In the genomic region with DNA sequence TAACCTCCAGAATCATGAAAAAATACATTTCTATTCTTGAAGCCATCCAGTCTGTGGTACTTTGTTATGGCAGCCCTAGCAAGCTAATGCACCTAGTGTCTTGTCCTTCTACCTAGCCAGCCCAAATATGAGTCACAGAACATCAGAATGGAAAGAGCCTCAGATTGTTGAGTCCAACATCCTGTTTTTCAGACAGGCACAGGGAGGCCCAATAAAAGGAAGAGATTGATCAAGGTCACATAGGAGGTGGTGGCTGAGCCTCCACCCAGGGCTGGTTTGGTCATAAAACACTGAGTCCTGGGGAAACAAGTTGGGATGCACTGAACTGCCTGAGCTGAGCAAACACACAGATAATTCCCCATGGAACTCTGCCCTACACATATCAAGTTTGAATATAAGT, we compare ENCODE assay signal across 21 cellular contexts.
"Had no signal": no experiment of that assay in that cellular context is flagged by ENCODE, and none has a peak within 500 bp of the region (broad histone marks: within the 10 kb centered on the region; RNA-seq: fewer than 3 reads in every experiment).

No MANE protein-coding gene starts in this region.

- H3K27me3 Mint-ChIP-seq: activated CD4-positive, alpha-beta memory T cell treated with anti-CD3 and anti-CD28 coated beads, Interleukin-2, amount 10 ng/mL, durations not matched to agents 7 days and 5 days; memory B cell had no signal

- ATAC-seq: body of pancreas; left lobe of liver; naive thymus-derived CD4-positive, alpha-beta T cell; psoas muscle; right cardiac atrium; WTC11 had no signal

- H3K9me3 ChIP-seq: body of pancreas, esophagus muscularis mucosa, psoas muscle, tibial nerve, uterus had no signal

- H3K4me1 ChIP-seq: body of pancreas, tibial nerve, uterus had no signal

- H3K27ac ChIP-seq: body of pancreas, esophagus muscularis mucosa, ovary, psoas muscle, skin epidermis, tibial nerve, uterus had no signal

- H3K4me3 Mint-ChIP-seq: activated CD4-positive, alpha-beta memory T cell treated with anti-CD3 and anti-CD28 coated beads, Interleukin-2, amount 10 ng/mL, durations not matched to agents 7 days and 5 days; activated naive CD4-positive, alpha-beta T cell treated with anti-CD3 and anti-CD28 coated beads for 36 hours; activated T-cell treated with anti-CD3 and anti-CD28 coated beads, Interleukin-2, amount 50 U/mL, for 24 hours; memory B cell; naive thymus-derived CD4-positive, alpha-beta T cell; stimulated activated naive CD8-positive, alpha-beta T cell treated with anti-CD3 and anti-CD28 coated beads, Interleukin-15, Interleukin-2, amounts not matched to agents 100 ng/mL and 50 ng/mL, for 24 hours; T-helper 2 cell treated with Interferon-gamma antibody and Interleukin-4, amounts not matched to agents 5 μg/mL and 100 μg/mL, for 36 hours; WTC11 had no signal

- H3K4me1 Mint-ChIP-seq: activated CD4-positive, alpha-beta memory T cell treated with anti-CD3 and anti-CD28 coated beads, Interleukin-2, amount 10 ng/mL, durations not matched to agents 7 days and 5 days; memory B cell had no signal

- H3K4me3 ChIP-seq: body of pancreas, esophagus muscularis mucosa, ovary, psoas muscle, skin epidermis, tibial nerve, uterus had no signal

- H3K36me3 Mint-ChIP-seq: memory B cell, WTC11 had no signal

- DNase-seq: activated CD4-positive, alpha-beta memory T cell treated with anti-CD3 and anti-CD28 coated beads, Interleukin-2, amount 10 ng/mL, durations not matched to agents 7 days and 5 days; activated CD4-positive, alpha-beta T cell treated with anti-CD3 and anti-CD28 coated beads for 4 hours; activated naive CD4-positive, alpha-beta T cell treated with anti-CD3 and anti-CD28 coated beads for 36 hours; activated T-cell treated with anti-CD3 and anti-CD28 coated beads, Interleukin-2, amount 50 U/mL, for 24 hours; body of pancreas; central memory CD4-positive, alpha-beta T cell; hippocampal formation; islet precursor cell; naive thymus-derived CD4-positive, alpha-beta T cell; ovary; psoas muscle; right cardiac atrium; uterus had no signal

- H3K36me3 ChIP-seq: esophagus muscularis mucosa, ovary, tibial nerve, uterus had no signal

- H3K27ac Mint-ChIP-seq: activated CD4-positive, alpha-beta memory T cell treated with anti-CD3 and anti-CD28 coated beads, Interleukin-2, amount 10 ng/mL, durations not matched to agents 7 days and 5 days; activated naive CD4-positive, alpha-beta T cell treated with anti-CD3 and anti-CD28 coated beads for 36 hours; activated T-cell treated with anti-CD3 and anti-CD28 coated beads, Interleukin-2, amount 50 U/mL, for 24 hours; memory B cell; naive thymus-derived CD4-positive, alpha-beta T cell; stimulated activated naive CD8-positive, alpha-beta T cell treated with anti-CD3 and anti-CD28 coated beads, Interleukin-15, Interleukin-2, amounts not matched to agents 100 ng/mL and 50 ng/mL, for 24 hours; T-helper 2 cell treated with Interferon-gamma antibody and Interleukin-4, amounts not matched to agents 5 μg/mL and 100 μg/mL, for 36 hours; WTC11 had no signal

- H3K9me3 Mint-ChIP-seq: activated CD4-positive, alpha-beta memory T cell treated with anti-CD3 and anti-CD28 coated beads, Interleukin-2, amount 10 ng/mL, durations not matched to agents 7 days and 5 days; activated naive CD4-positive, alpha-beta T cell treated with anti-CD3 and anti-CD28 coated beads for 36 hours; activated T-cell treated with anti-CD3 and anti-CD28 coated beads, Interleukin-2, amount 50 U/mL, for 24 hours; stimulated activated naive CD8-positive, alpha-beta T cell treated with anti-CD3 and anti-CD28 coated beads, Interleukin-15, Interleukin-2, amounts not matched to agents 100 ng/mL and 50 ng/mL, for 24 hours; T-helper 2 cell treated with Interferon-gamma antibody and Interleukin-4, amounts not matched to agents 5 μg/mL and 100 μg/mL, for 36 hours had no signal

- H3K27me3 ChIP-seq: body of pancreas, esophagus muscularis mucosa, ovary, tibial nerve, uterus had no signal
